In the genomic region with DNA sequence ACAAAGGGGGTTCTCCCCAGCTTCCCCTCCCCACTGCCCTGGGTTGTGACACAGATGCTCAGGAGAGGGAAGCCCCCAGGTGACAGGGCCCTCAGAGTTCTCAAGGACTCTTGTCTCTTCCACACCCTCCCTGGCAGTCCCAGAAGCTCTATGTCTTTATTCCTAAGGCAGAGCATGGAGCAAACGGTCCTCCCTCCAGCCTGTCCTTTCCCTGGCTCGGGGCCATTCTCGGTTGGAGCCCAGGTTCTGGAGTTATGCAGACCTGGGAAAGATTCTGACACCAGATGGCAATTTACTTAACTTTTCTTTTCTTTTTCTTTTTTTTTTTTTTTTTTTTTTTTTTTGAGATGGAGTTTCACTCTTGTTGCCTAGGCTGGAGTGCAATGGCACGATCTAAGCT, we compare ENCODE assay signal across 16 cellular contexts.
A peak's percentile ranks its signal among the peaks of the same experiment; 100 is the strongest.
DNase-seq lines count a peak whose midpoint lies in the region; ATAC-seq and TF ChIP-seq lines count a peak whose summit lies in the region.
"Had no signal": no experiment of that assay in that cellular context is flagged by ENCODE, and none has a peak within 500 bp of the region (broad histone marks: within the 10 kb centered on the region; RNA-seq: fewer than 3 reads in every experiment).

No MANE protein-coding gene starts in this region.

- no peak overlapping the region for H3K4me3 Mint-ChIP-seq in type B pancreatic cell
- H3K4me3 Mint-ChIP-seq in activated CD8-positive, alpha-beta memory T cell treated with anti-CD3 and anti-CD28 coated beads, Interleukin-2, amount 10 ng/mL, durations not matched to agents 7 days and 5 days, result no peak overlapping the region
- H3K4me3 Mint-ChIP-seq in activated CD4-positive, alpha-beta T cell treated with anti-CD3 and anti-CD28 coated beads, Interleukin-2, amount 10 ng/mL, durations not matched to agents 24 days and 14 days, result no peak overlapping the region
- H3K4me3 Mint-ChIP-seq: CD4-positive, CD25-positive, alpha-beta regulatory T cell; CD8-positive, alpha-beta memory T cell had no signal

- H3K4me3 ChIP-seq in BLaER1 (no peak overlapping the region), mesenchymal stem cell (ENCODE audit: insufficient read depth in 1 of 2, low read depth in 1 of 2, low read length in 2 of 2) (no peak overlapping the region)
- H3K4me3 ChIP-seq: GM23248 had no signal

- no peak overlapping the region for H3K18ac ChIP-seq in mesenchymal stem cell (ENCODE audit: low read depth in 1 of 2, low read length in 2 of 2)

- no peak for TF ChIP-seq CTCF in type B pancreatic cell (conservative IDR thresholded peaks at IDR 0.05)

- H3K4ac ChIP-seq in mesenchymal stem cell (ENCODE audit: low read depth in 1 of 2, low read length in 2 of 2), result no peak overlapping the region

- H3K27me3 ChIP-seq in BLaER1 (no peaks in the 10 kb centered on the region), mesenchymal stem cell (ENCODE audit: control insufficient read depth in 1 of 2, insufficient read depth in 1 of 2, low read length in 2 of 2) (peaks cover 23 to 38% of the 10 kb centered on the region in 2 experiments)

- intact Hi-C loops in activated CD4-positive, alpha-beta T cell treated with anti-CD3 and anti-CD28 coated beads, Interleukin-2, amount 10 ng/mL, durations not matched to agents 24 days and 14 days (cut with micrococcal nuclease), result no loop called here

- no peak overlapping the region for H2BK15ac ChIP-seq in mesenchymal stem cell (ENCODE audit: low read depth, poor library complexity, severe bottlenecking)

- H3K4me1 ChIP-seq in BLaER1 (peaks cover 55% of the 10 kb centered on the region), mesenchymal stem cell (ENCODE audit: control insufficient read depth, insufficient read depth, low read depth, low read length) (peaks cover 29% of the 10 kb centered on the region)

- H4K20me1 ChIP-seq in BLaER1, result no peaks in the 10 kb centered on the region

- H3K79me1 ChIP-seq in mesenchymal stem cell (replicated peaks; ENCODE audit: low read length, poor library complexity, severe bottlenecking), result no peaks in the 10 kb centered on the region

- peak; percentile 40 for DNase-seq in NCI-H446 treated with DMSO at 0.1 percent for 48 hours (lab: John Stamatoyannopoulos, UW)
- DNase-seq in mesenchymal stem cell, result no peak
- DNase-seq in type B pancreatic cell (ENCODE audit: extremely low spot score, unreplicated experiment), result no peak
- DNase-seq in activated CD8-positive, alpha-beta memory T cell treated with anti-CD3 and anti-CD28 coated beads, Interleukin-2, amount 10 ng/mL, durations not matched to agents 7 days and 5 days, result no peak
- DNase-seq in activated CD4-positive, alpha-beta T cell treated with anti-CD3 and anti-CD28 coated beads, Interleukin-2, amount 10 ng/mL, durations not matched to agents 24 days and 14 days, result no peak
- DNase-seq: 8988T; CD4-positive, CD25-positive, alpha-beta regulatory T cell; CD8-positive, alpha-beta memory T cell; COR-L47; DMS153; DMS79; GF-D8; GM23248; HCEC 1CT had no signal

- no peak overlapping the region for H3K14ac ChIP-seq in mesenchymal stem cell (ENCODE audit: low read length in 2 of 2)

- no peak for ATAC-seq in activated CD8-positive, alpha-beta memory T cell treated with anti-CD3 and anti-CD28 coated beads, Interleukin-2, amount 10 ng/mL, durations not matched to agents 7 days and 5 days
- no peak for ATAC-seq in GM21619 (IDR thresholded peaks at IDR 0.05; ENCODE audit: unreplicated experiment)

- peaks cover 15% of the 10 kb centered on the region for H3K27me3 Mint-ChIP-seq in type B pancreatic cell
- no peaks in the 10 kb centered on the region for H3K27me3 Mint-ChIP-seq in activated CD8-positive, alpha-beta memory T cell treated with anti-CD3 and anti-CD28 coated beads, Interleukin-2, amount 10 ng/mL, durations not matched to agents 7 days and 5 days
- H3K27me3 Mint-ChIP-seq in activated CD4-positive, alpha-beta T cell treated with anti-CD3 and anti-CD28 coated beads, Interleukin-2, amount 10 ng/mL, durations not matched to agents 24 days and 14 days, result no peaks in the 10 kb centered on the region

- 86% methylated on average over 3 of the region's 4 CpGs for WGBS in mesenchymal stem cell

- peaks cover 25% of the 10 kb centered on the region for H3K4me1 Mint-ChIP-seq in type B pancreatic cell (ENCODE audit: unreplicated experiment)
- H3K4me1 Mint-ChIP-seq in activated CD8-positive, alpha-beta memory T cell treated with anti-CD3 and anti-CD28 coated beads, Interleukin-2, amount 10 ng/mL, durations not matched to agents 7 days and 5 days, result no peaks in the 10 kb centered on the region
- H3K4me1 Mint-ChIP-seq in activated CD4-positive, alpha-beta T cell treated with anti-CD3 and anti-CD28 coated beads, Interleukin-2, amount 10 ng/mL, durations not matched to agents 24 days and 14 days, result no peaks in the 10 kb centered on the region
- H3K4me1 Mint-ChIP-seq: CD4-positive, CD25-positive, alpha-beta regulatory T cell; CD8-positive, alpha-beta memory T cell had no signal

- no peaks in the 10 kb centered on the region for H3K9me3 Mint-ChIP-seq in type B pancreatic cell
- no peaks in the 10 kb centered on the region for H3K9me3 Mint-ChIP-seq in activated CD8-positive, alpha-beta memory T cell treated with anti-CD3 and anti-CD28 coated beads, Interleukin-2, amount 10 ng/mL, durations not matched to agents 7 days and 5 days (ENCODE audit: low read depth)
- no peaks in the 10 kb centered on the region for H3K9me3 Mint-ChIP-seq in activated CD4-positive, alpha-beta T cell treated with anti-CD3 and anti-CD28 coated beads, Interleukin-2, amount 10 ng/mL, durations not matched to agents 24 days and 14 days
- H3K9me3 Mint-ChIP-seq: CD8-positive, alpha-beta memory T cell had no signal

- H3K9me3 ChIP-seq in BLaER1 (no peaks in the 10 kb centered on the region), mesenchymal stem cell (ENCODE audit: control insufficient read depth, low read length) (no peaks in the 10 kb centered on the region)

- peak overlapping the region; percentile 4 for H2AK5ac ChIP-seq in mesenchymal stem cell (ENCODE audit: low read length, severe bottlenecking)

- H3K9ac ChIP-seq in BLaER1 (no peak overlapping the region; the same call in 1 of the 2 replicates), mesenchymal stem cell (ENCODE audit: low read length) (no peak overlapping the region)
- H3K9ac ChIP-seq: GM23248 had no signal

- no peak overlapping the region for H2BK120ac ChIP-seq in mesenchymal stem cell (ENCODE audit: low read depth, low read length)

- H4K91ac ChIP-seq in mesenchymal stem cell (ENCODE audit: low read length), result no peak overlapping the region

- no peak overlapping the region for H2BK5ac ChIP-seq in mesenchymal stem cell (ENCODE audit: low read depth, low read length, poor library complexity, severe bottlenecking)

- no peak overlapping the region for H4K8ac ChIP-seq in mesenchymal stem cell (ENCODE audit: low read length)

- H2BK12ac ChIP-seq in mesenchymal stem cell (ENCODE audit: low read length in 2 of 2), result no peak overlapping the region

- H3K27ac Mint-ChIP-seq in type B pancreatic cell, result peak overlapping the region; percentile 56
- H3K27ac Mint-ChIP-seq in activated CD8-positive, alpha-beta memory T cell treated with anti-CD3 and anti-CD28 coated beads, Interleukin-2, amount 10 ng/mL, durations not matched to agents 7 days and 5 days, result no peak overlapping the region
- no peak overlapping the region for H3K27ac Mint-ChIP-seq in activated CD4-positive, alpha-beta T cell treated with anti-CD3 and anti-CD28 coated beads, Interleukin-2, amount 10 ng/mL, durations not matched to agents 24 days and 14 days
- H3K27ac Mint-ChIP-seq: CD8-positive, alpha-beta memory T cell had no signal

- CTCF ChIA-PET in activated CD8-positive, alpha-beta memory T cell treated with anti-CD3 and anti-CD28 coated beads, Interleukin-2, amount 10 ng/mL, durations not matched to agents 7 days and 5 days (lab: Charles Lee), result no interaction called here

- H3K36me3 Mint-ChIP-seq in type B pancreatic cell, result no peaks in the 10 kb centered on the region
- no peaks in the 10 kb centered on the region for H3K36me3 Mint-ChIP-seq in activated CD8-positive, alpha-beta memory T cell treated with anti-CD3 and anti-CD28 coated beads, Interleukin-2, amount 10 ng/mL, durations not matched to agents 7 days and 5 days
- no peaks in the 10 kb centered on the region for H3K36me3 Mint-ChIP-seq in activated CD4-positive, alpha-beta T cell treated with anti-CD3 and anti-CD28 coated beads, Interleukin-2, amount 10 ng/mL, durations not matched to agents 24 days and 14 days (ENCODE audit: low read depth)

- H3K23ac ChIP-seq in mesenchymal stem cell (ENCODE audit: low read length in 2 of 2), result no peak overlapping the region

- H3K27ac ChIP-seq in BLaER1 (no peak overlapping the region; the same call in 1 of the 2 replicates), mesenchymal stem cell (ENCODE audit: low read length, poor library complexity, severe bottlenecking) (no peak overlapping the region)
- H3K27ac ChIP-seq: GM23248 had no signal

- no peak overlapping the region for H2AFZ ChIP-seq in mesenchymal stem cell (ENCODE audit: low read depth, low read length)
- H2AFZ ChIP-seq: GM23248 had no signal

- H3K4me2 ChIP-seq in BLaER1, result peak overlapping the region; percentile 95
- no peak overlapping the region for H3K4me2 ChIP-seq in mesenchymal stem cell (ENCODE audit: low read length, poor library complexity, severe bottlenecking)

- H3K36me3 ChIP-seq in BLaER1 (no peaks in the 10 kb centered on the region), mesenchymal stem cell (ENCODE audit: control insufficient read depth in 1 of 2, insufficient read depth in 2 of 2, low read depth in 1 of 2, low read length in 2 of 2) (peaks cover 0 to 15% of the 10 kb centered on the region in 2 experiments)
